In genomic region chr17:73600103-73600871, GRCh38 we compare ENCODE assay signal across 25 cellular contexts. TPM values are rescaled to one million over a fixed set of nuclear protein-coding genes. Genes with fewer than 3 reads are reported as not detected.
DNase-seq lines count a peak whose midpoint lies in the region; ATAC-seq and TF ChIP-seq lines count a peak whose summit lies in the region.
"Had no signal": no experiment of that assay in that cellular context is flagged by ENCODE, and none has a peak within 500 bp of the region (broad histone marks: within the 10 kb centered on the region; RNA-seq: fewer than 3 reads in every experiment).

No MANE protein-coding gene starts in this region.

- WGBS in smooth muscle cell (ENCODE audit: low lambda C conversion rate), result 41% methylated on average over 16 of the region's 16 CpGs

- ATAC-seq in GM18519 (IDR thresholded peaks at IDR 0.05; ENCODE audit: low FRiP score, unreplicated experiment) (no peak), HG03039 (IDR thresholded peaks at IDR 0.05; ENCODE audit: unreplicated experiment) (no peak)
- ATAC-seq: body of pancreas, GM12878 had no signal

- no peaks in the 10 kb centered on the region for H3K27me3 Mint-ChIP-seq in activated T-cell treated with anti-CD3 and anti-CD28 coated beads, Interleukin-2, amount 50 U/mL, for 24 hours

- H3K4me2 ChIP-seq in smooth muscle cell, result peak overlapping the region; percentile 52

- H3K4me3 ChIP-seq in smooth muscle cell, result no peak overlapping the region
- H3K4me3 ChIP-seq: body of pancreas, GM12878, tibial nerve had no signal

- TF ChIP-seq CTCF in smooth muscle cell (IDR thresholded peaks at IDR 0.05; ENCODE audit: borderline replicate concordance, insufficient read depth, poor library complexity, severe bottlenecking), result no peak

- no peaks in the 10 kb centered on the region for H3K36me3 Mint-ChIP-seq in activated T-cell treated with anti-CD3 and anti-CD28 coated beads, Interleukin-2, amount 50 U/mL, for 24 hours (ENCODE audit: low read depth)
- H3K36me3 Mint-ChIP-seq: CD8-positive, alpha-beta memory T cell had no signal

- no peaks in the 10 kb centered on the region for H3K79me2 ChIP-seq in smooth muscle cell (ENCODE audit: low read depth)

- H3K9me3 Mint-ChIP-seq in activated T-cell treated with anti-CD3 and anti-CD28 coated beads, Interleukin-2, amount 50 U/mL, for 24 hours, result no peaks in the 10 kb centered on the region
- H3K9me3 Mint-ChIP-seq: activated naive CD4-positive, alpha-beta T cell treated with anti-CD3 and anti-CD28 coated beads, Interleukin-2, amount 10 ng/mL, durations not matched to agents 7 days and 5 days; CD8-positive, alpha-beta memory T cell had no signal

- no peak overlapping the region for H3K27ac Mint-ChIP-seq in activated T-cell treated with anti-CD3 and anti-CD28 coated beads, Interleukin-2, amount 50 U/mL, for 24 hours
- H3K27ac Mint-ChIP-seq: activated naive CD4-positive, alpha-beta T cell treated with anti-CD3 and anti-CD28 coated beads, Interleukin-2, amount 10 ng/mL, durations not matched to agents 7 days and 5 days had no signal

- no peaks in the 10 kb centered on the region for H3F3A ChIP-seq in smooth muscle cell (ENCODE audit: low read depth)

- DNase-seq in NCI-H2227 (lab: John Stamatoyannopoulos, UW; ENCODE audit: unreplicated experiment), result peak; percentile 19
- DNase-seq in NCI-H2227 treated with DMSO at 0.1 percent for 48 hours (lab: John Stamatoyannopoulos, UW), result no peak
- peak; percentile 20 for DNase-seq in NCI-H69 (lab: John Stamatoyannopoulos, UW)
- DNase-seq in fibroblast of the conjunctiva (ENCODE audit: low read depth), result peak; percentile 18
- DNase-seq in smooth muscle cell (lab: John Stamatoyannopoulos, UW; ENCODE audit: unreplicated experiment), result no peak
- no peak for DNase-seq in activated T-cell treated with anti-CD3 and anti-CD28 coated beads, Interleukin-2, amount 50 U/mL, for 24 hours
- DNase-seq: activated CD4-positive, alpha-beta T cell treated with anti-CD3 and anti-CD28 coated beads for 1 hour; activated CD8-positive, alpha-beta memory T cell treated with anti-CD3 and anti-CD28 coated beads, Interleukin-2, amount 50 U/mL, for 48 hours; activated naive CD4-positive, alpha-beta T cell treated with anti-CD3 and anti-CD28 coated beads, Interleukin-2, amount 10 ng/mL, durations not matched to agents 7 days and 5 days; body of pancreas; CD8-positive, alpha-beta memory T cell; erythroblast; KBM-7; NCI-H1092 treated with DMSO at 0.1 percent for 48 hours; NK-92 treated with Interleukin-12 subunit alpha and Interleukin-12 subunit beta, amount 100 ng/mL, for 24 hours; SHP77; stimulated activated CD4-positive, alpha-beta T cell treated with anti-CD3 and anti-CD28 coated beads, Interleukin-4, amount 100 ng/mL, for 24 hours; stimulated activated CD8-positive, alpha-beta memory T cell treated with anti-CD3 and anti-CD28 coated beads, Interleukin-4, amount 100 ng/mL, for 48 hours; T-helper 2 cell had no signal

- H3K9me3 ChIP-seq in smooth muscle cell (replicated peaks; ENCODE audit: low read depth), result no peaks in the 10 kb centered on the region
- H3K9me3 ChIP-seq: body of pancreas, tibial nerve had no signal

- H3K4me1 ChIP-seq in smooth muscle cell (ENCODE audit: low read depth), result peaks cover 6% of the 10 kb centered on the region
- H3K4me1 ChIP-seq: body of pancreas had no signal

- no peaks in the 10 kb centered on the region for H3K36me3 ChIP-seq in smooth muscle cell (ENCODE audit: low read depth)
- H3K36me3 ChIP-seq: tibial nerve had no signal

- peaks cover 10% of the 10 kb centered on the region for H3K4me1 Mint-ChIP-seq in activated T-cell treated with anti-CD3 and anti-CD28 coated beads, Interleukin-2, amount 50 U/mL, for 24 hours (ENCODE audit: low read depth)

- peaks cover 17% of the 10 kb centered on the region for H4K20me1 ChIP-seq in smooth muscle cell (ENCODE audit: low read depth)

- no peak overlapping the region for H3K9ac ChIP-seq in smooth muscle cell (ENCODE audit: low read depth)

- no peak overlapping the region for H3K4me3 Mint-ChIP-seq in activated T-cell treated with anti-CD3 and anti-CD28 coated beads, Interleukin-2, amount 50 U/mL, for 24 hours
- H3K4me3 Mint-ChIP-seq: activated naive CD4-positive, alpha-beta T cell treated with anti-CD3 and anti-CD28 coated beads, Interleukin-2, amount 10 ng/mL, durations not matched to agents 7 days and 5 days; CD8-positive, alpha-beta memory T cell had no signal

- H3K27ac ChIP-seq in smooth muscle cell (ENCODE audit: low read depth), result peak overlapping the region; percentile 75
- H3K27ac ChIP-seq: 22Rv1, body of pancreas, tibial nerve had no signal

- H2AFZ ChIP-seq in smooth muscle cell (ENCODE audit: low read depth), result no peak overlapping the region

- no peaks in the 10 kb centered on the region for H3K27me3 ChIP-seq in smooth muscle cell (ENCODE audit: low read depth)
- H3K27me3 ChIP-seq: body of pancreas, tibial nerve had no signal

RNA-seq across cellular contexts. Expression of gene SDK2, which starts 44.0 kb away (rescaled TPM):
- total RNA-seq in smooth muscle cell, result 6.5 and 7.5 TPM in 2 replicates
- polyA plus RNA-seq in smooth muscle cell, result 4.6 and 5.7 TPM in 2 replicates
- total RNA-seq: dermis microvascular lymphatic vessel endothelial cell had no signal

Comparison
In these comparisons a context has a peak if more than half of its experiments do, and no peak if none do; other contexts are left out.
1. DNase-seq: peak in NCI-H2227 (single experiment), NCI-H69 (single experiment) and fibroblast of the conjunctiva (single experiment); none in NCI-H2227 treated with DMSO at 0.1 percent for 48 hours (single experiment), smooth muscle cell (single experiment) and activated T-cell treated with anti-CD3 and anti-CD28 coated beads, Interleukin-2, amount 50 U/mL, for 24 hours (single experiment).